1 cellular context compared by ENCODE assay signal in the genomic region with DNA sequence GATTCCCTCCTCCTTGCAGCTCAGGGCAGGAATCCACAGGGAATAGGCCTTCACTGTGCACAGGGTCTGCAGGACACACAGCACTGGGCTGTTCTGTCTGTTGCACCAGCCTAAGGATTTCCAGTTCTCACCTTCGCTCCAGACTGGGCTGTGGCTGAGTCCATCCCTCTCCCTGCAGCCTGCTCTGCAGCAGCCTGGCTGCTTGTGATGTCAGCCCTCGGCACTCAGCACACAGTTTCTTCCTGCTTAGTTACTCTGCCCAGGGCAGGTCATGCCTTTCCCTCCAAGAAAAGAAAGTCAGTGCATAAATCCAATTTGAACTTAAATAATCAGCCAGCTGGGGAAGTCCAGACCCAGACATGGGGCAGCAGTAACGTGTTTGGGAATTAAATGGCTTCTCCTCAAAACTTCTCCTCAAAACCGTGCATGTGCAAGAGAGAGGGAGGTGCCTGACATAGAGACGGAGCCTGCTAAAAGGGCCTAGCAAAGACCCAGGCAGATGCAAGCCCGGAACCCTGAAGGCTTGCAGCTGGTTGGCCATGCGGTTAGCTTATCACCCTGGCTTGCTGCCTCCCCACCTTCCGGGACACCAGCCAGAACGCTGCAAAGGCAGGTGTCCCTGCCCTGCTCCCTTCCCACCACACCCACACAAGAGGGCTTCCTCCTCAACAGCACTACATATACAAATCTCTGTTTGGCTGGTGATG.
TF ChIP-seq lines count a peak whose summit lies in the region.

No MANE protein-coding gene starts in this region.

TF ChIP-seq in HCT116, 20 proteins besides CTCF, POLR2A, EP300 and RAD21:
- TF ChIP-seq SIN3A (IDR thresholded peaks at IDR 0.05; ENCODE audit: low read depth) = no peak
- no peak for TF ChIP-seq FOSL1 (IDR thresholded peaks at IDR 0.05; ENCODE audit: low read depth)
- TF ChIP-seq TCF7L2 (IDR thresholded peaks at IDR 0.05; ENCODE audit: borderline replicate concordance, extremely low read depth, insufficient read depth, insufficient read length) = no peak
- no peak for TF ChIP-seq EZH2 (IDR thresholded peaks at IDR 0.05)
- TF ChIP-seq EZH2phosphoT487 (IDR thresholded peaks at IDR 0.05; ENCODE audit: borderline replicate concordance) = no peak
- TF ChIP-seq SRF (IDR thresholded peaks at IDR 0.05; ENCODE audit: low read depth) = no peak
- no peak for TF ChIP-seq CEBPB (IDR thresholded peaks at IDR 0.05; ENCODE audit: low read depth)
- no peak for TF ChIP-seq ELF1 (IDR thresholded peaks at IDR 0.05; ENCODE audit: borderline replicate concordance, low read depth)
- no peak for TF ChIP-seq EGR1 (IDR thresholded peaks at IDR 0.05; ENCODE audit: low read depth)
- TF ChIP-seq, protein P1, sequence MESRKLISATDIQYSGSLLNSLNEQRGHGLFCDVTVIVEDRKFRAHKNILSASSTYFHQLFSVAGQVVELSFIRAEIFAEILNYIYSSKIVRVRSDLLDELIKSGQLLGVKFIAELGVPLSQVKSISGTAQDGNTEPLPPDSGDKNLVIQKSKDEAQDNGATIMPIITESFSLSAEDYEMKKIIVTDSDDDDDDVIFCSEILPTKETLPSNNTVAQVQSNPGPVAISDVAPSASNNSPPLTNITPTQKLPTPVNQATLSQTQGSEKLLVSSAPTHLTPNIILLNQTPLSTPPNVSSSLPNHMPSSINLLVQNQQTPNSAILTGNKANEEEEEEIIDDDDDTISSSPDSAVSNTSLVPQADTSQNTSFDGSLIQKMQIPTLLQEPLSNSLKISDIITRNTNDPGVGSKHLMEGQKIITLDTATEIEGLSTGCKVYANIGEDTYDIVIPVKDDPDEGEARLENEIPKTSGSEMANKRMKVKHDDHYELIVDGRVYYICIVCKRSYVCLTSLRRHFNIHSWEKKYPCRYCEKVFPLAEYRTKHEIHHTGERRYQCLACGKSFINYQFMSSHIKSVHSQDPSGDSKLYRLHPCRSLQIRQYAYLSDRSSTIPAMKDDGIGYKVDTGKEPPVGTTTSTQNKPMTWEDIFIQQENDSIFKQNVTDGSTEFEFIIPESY (IDR thresholded peaks at IDR 0.05; ENCODE audit: extremely low read depth, insufficient replicate concordance, low read length) = no peak
- no peak for TF ChIP-seq POLR2AphosphoS5 (IDR thresholded peaks at IDR 0.05; ENCODE audit: low read depth, low read length)
- TF ChIP-seq, protein P2, sequence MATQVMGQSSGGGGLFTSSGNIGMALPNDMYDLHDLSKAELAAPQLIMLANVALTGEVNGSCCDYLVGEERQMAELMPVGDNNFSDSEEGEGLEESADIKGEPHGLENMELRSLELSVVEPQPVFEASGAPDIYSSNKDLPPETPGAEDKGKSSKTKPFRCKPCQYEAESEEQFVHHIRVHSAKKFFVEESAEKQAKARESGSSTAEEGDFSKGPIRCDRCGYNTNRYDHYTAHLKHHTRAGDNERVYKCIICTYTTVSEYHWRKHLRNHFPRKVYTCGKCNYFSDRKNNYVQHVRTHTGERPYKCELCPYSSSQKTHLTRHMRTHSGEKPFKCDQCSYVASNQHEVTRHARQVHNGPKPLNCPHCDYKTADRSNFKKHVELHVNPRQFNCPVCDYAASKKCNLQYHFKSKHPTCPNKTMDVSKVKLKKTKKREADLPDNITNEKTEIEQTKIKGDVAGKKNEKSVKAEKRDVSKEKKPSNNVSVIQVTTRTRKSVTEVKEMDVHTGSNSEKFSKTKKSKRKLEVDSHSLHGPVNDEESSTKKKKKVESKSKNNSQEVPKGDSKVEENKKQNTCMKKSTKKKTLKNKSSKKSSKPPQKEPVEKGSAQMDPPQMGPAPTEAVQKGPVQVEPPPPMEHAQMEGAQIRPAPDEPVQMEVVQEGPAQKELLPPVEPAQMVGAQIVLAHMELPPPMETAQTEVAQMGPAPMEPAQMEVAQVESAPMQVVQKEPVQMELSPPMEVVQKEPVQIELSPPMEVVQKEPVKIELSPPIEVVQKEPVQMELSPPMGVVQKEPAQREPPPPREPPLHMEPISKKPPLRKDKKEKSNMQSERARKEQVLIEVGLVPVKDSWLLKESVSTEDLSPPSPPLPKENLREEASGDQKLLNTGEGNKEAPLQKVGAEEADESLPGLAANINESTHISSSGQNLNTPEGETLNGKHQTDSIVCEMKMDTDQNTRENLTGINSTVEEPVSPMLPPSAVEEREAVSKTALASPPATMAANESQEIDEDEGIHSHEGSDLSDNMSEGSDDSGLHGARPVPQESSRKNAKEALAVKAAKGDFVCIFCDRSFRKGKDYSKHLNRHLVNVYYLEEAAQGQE (IDR thresholded peaks at IDR 0.05; ENCODE audit: low read depth) = no peak
- TF ChIP-seq, protein P3, sequence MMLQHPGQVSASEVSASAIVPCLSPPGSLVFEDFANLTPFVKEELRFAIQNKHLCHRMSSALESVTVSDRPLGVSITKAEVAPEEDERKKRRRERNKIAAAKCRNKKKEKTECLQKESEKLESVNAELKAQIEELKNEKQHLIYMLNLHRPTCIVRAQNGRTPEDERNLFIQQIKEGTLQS (IDR thresholded peaks at IDR 0.05) = no peak
- no peak for TF ChIP-seq CBX3 (IDR thresholded peaks at IDR 0.05; ENCODE audit: low read depth)
